In the genomic region with DNA sequence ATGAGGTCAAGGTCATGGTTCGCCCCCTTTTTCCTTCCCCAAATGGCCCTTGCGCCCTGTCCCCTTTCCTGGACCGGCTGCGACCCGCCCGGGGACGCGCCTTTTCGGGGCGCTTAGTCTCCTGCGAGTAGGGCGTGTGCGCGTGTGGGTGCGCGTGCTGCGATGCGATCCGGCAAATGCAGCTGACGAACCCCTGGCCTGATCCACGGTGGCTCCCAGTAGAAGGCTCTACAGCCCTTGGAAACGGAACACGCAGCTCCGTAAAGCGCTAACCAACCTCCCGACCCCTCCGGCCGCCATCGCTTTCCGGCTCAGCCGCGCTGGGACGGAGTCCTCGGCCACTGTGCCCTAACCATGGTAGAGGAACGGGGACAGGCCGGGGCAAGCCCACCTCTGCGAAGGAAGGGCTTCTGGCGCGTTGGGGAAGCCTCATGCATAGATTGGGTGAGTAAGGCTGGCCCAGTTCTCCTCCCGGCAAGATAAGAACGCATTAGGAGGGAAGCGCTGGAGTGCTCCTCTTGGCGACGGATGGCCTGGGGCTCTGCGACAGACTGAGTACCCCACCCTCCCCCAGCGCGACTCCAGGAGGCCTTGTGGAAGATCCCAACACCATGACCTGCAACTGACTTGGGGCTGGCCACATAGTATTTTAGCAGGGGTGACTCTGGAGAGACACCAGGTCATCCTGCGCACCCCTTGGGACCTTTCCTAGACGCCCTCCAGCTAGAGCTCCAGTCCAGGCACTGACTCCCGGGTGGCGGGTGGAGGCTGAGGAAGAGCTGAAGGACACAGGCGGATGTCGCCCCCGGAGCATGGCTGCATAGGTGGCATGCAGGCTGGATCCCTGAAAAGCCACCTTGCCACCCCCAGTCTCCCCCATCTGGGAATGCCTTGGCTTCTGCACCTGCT, we compare ENCODE assay signal across 8 cellular contexts. TPM values are rescaled to one million over a fixed set of nuclear protein-coding genes. Genes with fewer than 3 reads are reported as not detected.
DNase-seq lines count a peak whose midpoint lies in the region; ATAC-seq and TF ChIP-seq lines count a peak whose summit lies in the region.

No MANE protein-coding gene starts in this region.

- DNase-seq in DMS53 (lab: John Stamatoyannopoulos, UW): peak; percentile 69
- DNase-seq in RWPE2 (ENCODE audit: low spot score): peak; percentile 66
- peak; percentile 23 to 26 for DNase-seq in fibroblast of lung (ENCODE audit: low read depth in 2 of 2)
- no peak for DNase-seq in ovary
- no peak for DNase-seq in NCI-H82 treated with DMSO at 0.1 percent for 48 hours (lab: John Stamatoyannopoulos, UW; ENCODE audit: unreplicated experiment)
- no peak for DNase-seq in mucosa of gallbladder (ENCODE audit: low spot score)
- no peak for DNase-seq in NCI-H1417 treated with DMSO at 0.1 percent for 48 hours (lab: John Stamatoyannopoulos, UW)

- TF ChIP-seq POLR2A in ovary (IDR thresholded peaks at IDR 0.05): no peak

- TF ChIP-seq CTCF in RWPE2 (IDR thresholded peaks at IDR 0.05; ENCODE audit: poor library complexity, severe bottlenecking) (no peak), fibroblast of lung (conservative IDR thresholded peaks at IDR 0.05 in 1 of 2, IDR thresholded peaks at IDR 0.05 in 1 of 2; ENCODE audit: low read depth in 1 of 2, low read length in 2 of 2) (no peak), ovary (IDR thresholded peaks at IDR 0.05) (no peak)

- peak overlapping the region; percentile 57 for H3K4me3 ChIP-seq in RWPE2 (ENCODE audit: severe bottlenecking)
- H3K4me3 ChIP-seq in fibroblast of lung (replicated peaks in 1 of 4; ENCODE audit: control extremely low read depth in 1 of 4, insufficient read depth in 1 of 4, low read depth in 3 of 4, low read length in 4 of 4): peak overlapping the region; percentile 44 to 85 (median 68)
- H3K4me3 ChIP-seq in ovary: peak overlapping the region; percentile 52

- H3K4me1 ChIP-seq in RWPE2 (ENCODE audit: insufficient read depth, poor library complexity, severe bottlenecking) (peaks cover 9% of the 10 kb centered on the region), fibroblast of lung (ENCODE audit: control insufficient read depth, extremely low read depth, insufficient read depth, low read length) (no peaks in the 10 kb centered on the region), ovary (ENCODE audit: insufficient read depth) (peaks cover 5% of the 10 kb centered on the region)

- peak overlapping the region; percentile 92 for H3K4me2 ChIP-seq in fibroblast of lung (ENCODE audit: extremely low read depth, insufficient read depth, low read length)

- H3K27ac ChIP-seq in RWPE2 (ENCODE audit: poor library complexity, severe bottlenecking): no peak overlapping the region
- no peak overlapping the region for H3K27ac ChIP-seq in fibroblast of lung (ENCODE audit: insufficient read depth, low read length)
- H3K27ac ChIP-seq in ovary: no peak overlapping the region

- 17 to 22% (median 18%) methylated on average over 50 to 54 of the region's 54 CpGs for WGBS in ovary, 3 donors

- H3K79me2 ChIP-seq in fibroblast of lung (ENCODE audit: control insufficient read depth, insufficient read depth, low read length): no peaks in the 10 kb centered on the region

- no peaks in the 10 kb centered on the region for H4K20me1 ChIP-seq in fibroblast of lung (ENCODE audit: control insufficient read depth, extremely low read depth, insufficient read depth, low read length)

- H3K36me3 ChIP-seq in RWPE2 (ENCODE audit: low read depth) (no peaks in the 10 kb centered on the region), fibroblast of lung (ENCODE audit: control insufficient read depth, insufficient read depth, low read length) (no peaks in the 10 kb centered on the region), ovary (no peaks in the 10 kb centered on the region)

- H3K27me3 ChIP-seq in RWPE2 (ENCODE audit: insufficient read depth, poor library complexity, severe bottlenecking) (peaks cover 6% of the 10 kb centered on the region), fibroblast of lung (ENCODE audit: control insufficient read depth, insufficient read depth, low read length) (peaks cover 15% of the 10 kb centered on the region), ovary (peaks cover 4% of the 10 kb centered on the region)

- H3K9me3 ChIP-seq in RWPE2 (ENCODE audit: severe bottlenecking) (no peaks in the 10 kb centered on the region), fibroblast of lung (ENCODE audit: control insufficient read depth, insufficient read depth, low read depth, low read length) (no peaks in the 10 kb centered on the region), ovary (no peaks in the 10 kb centered on the region)

- H3K9ac ChIP-seq in fibroblast of lung (ENCODE audit: insufficient read depth, low read length): no peak overlapping the region

- intact Hi-C loops in ovary (cut with DNase I): no loop called here

- ATAC-seq in RWPE2 (ENCODE audit: low read depth) (peak; percentile 21; the same call in 2 of the 3 replicates), GM19463 (IDR thresholded peaks at IDR 0.05; ENCODE audit: unreplicated experiment) (no peak)

- TF ChIP-seq EP300 in ovary (IDR thresholded peaks at IDR 0.05): no peak

- H2AFZ ChIP-seq in fibroblast of lung (ENCODE audit: low read length): peak overlapping the region; percentile 81

RNA-seq across cellular contexts. Expression of a gene that starts 1.1 kb away (rescaled TPM):
- total RNA-seq in fibroblast of lung (0.51 and 1.7 TPM in 2 replicates), ovary (10 to 100 TPM in 1 of 7 donors, 1 to 10 TPM in 2, under 1 TPM in 3, not detected in 1; 0.12 to 10.2 (median 1.3) TPM), mucosa of gallbladder (4.8 TPM)
- polyA plus RNA-seq in fibroblast of lung (0.56 and 1.1 TPM in 2 replicates), ovary (under 1 TPM; 0.17 to 0.55 TPM)
- polyA plus RNA-seq in fibroblast of lung (2012): 1.3 and 3.0 TPM in 2 replicates
- 4.0 and 6.1 TPM in 2 replicates for polyA minus RNA-seq in fibroblast of lung (ENCODE audit: low replicate concordance)

RNA-seq across cellular contexts. Expression of a gene that starts 30.8 kb away (rescaled TPM):
- 15.9 and 21.3 TPM in 2 replicates for total RNA-seq in fibroblast of lung
- polyA plus RNA-seq in fibroblast of lung: 32.2 and 37.8 TPM in 2 replicates
- 53.1 and 68.1 TPM in 2 replicates for polyA plus RNA-seq in fibroblast of lung (2012)
- 11.5 and 17.0 TPM in 2 replicates for polyA minus RNA-seq in fibroblast of lung (ENCODE audit: low replicate concordance)
- 10 to 100 TPM; 19.2 to 55.3 (median 37.3) TPM for total RNA-seq in ovary
- polyA plus RNA-seq in ovary: 10 to 100 TPM; 15.8 to 29.7 TPM
- total RNA-seq in mucosa of gallbladder: 44.4 TPM

RNA-seq across cellular contexts. Expression of a gene that starts 35.6 kb away (rescaled TPM):
- 32.9 and 35.5 TPM in 2 replicates for total RNA-seq in fibroblast of lung
- polyA plus RNA-seq in fibroblast of lung: 37.5 and 42.4 TPM in 2 replicates
- polyA plus RNA-seq in fibroblast of lung (2012): 39.9 and 51.2 TPM in 2 replicates
- 9.5 and 15.7 TPM in 2 replicates for polyA minus RNA-seq in fibroblast of lung (ENCODE audit: low replicate concordance)
- 10 to 100 TPM; 44.2 to 63.9 (median 52.5) TPM for total RNA-seq in ovary
- 10 to 100 TPM; 38.5 to 60.6 TPM for polyA plus RNA-seq in ovary
- total RNA-seq in mucosa of gallbladder: 139 TPM

Comparison
In these comparisons a context has a peak if more than half of its experiments do, and no peak if none do; other contexts are left out.
1. DNase-seq: peak in DMS53 (single experiment), RWPE2 (single experiment) and fibroblast of lung (2 of 2); none in ovary (0 of 5), NCI-H82 treated with DMSO at 0.1 percent for 48 hours (single experiment), mucosa of gallbladder (single experiment) and NCI-H1417 treated with DMSO at 0.1 percent for 48 hours (single experiment).
2. Peak in every context shown above with its lines, with median percentiles within 50 percentile points of each other: H3K4me3 ChIP-seq.